In genomic region chr22:48406161-48406560, GRCh38 we compare ENCODE assay signal across 2 cellular contexts.
TF ChIP-seq lines count a peak whose summit lies in the region.

No MANE protein-coding gene starts in this region.

TF ChIP-seq in HepG2, 621 proteins besides CTCF, POLR2A, EP300 and RAD21:
- TF ChIP-seq ZNF740 (CRISPR knock-in tag; IDR thresholded peaks at IDR 0.05), result no peak
- no peak for TF ChIP-seq ZNF367 (CRISPR knock-in tag; IDR thresholded peaks at IDR 0.05; ENCODE audit: borderline replicate concordance)
- no peak for TF ChIP-seq ZNF101 (CRISPR knock-in tag; IDR thresholded peaks at IDR 0.05; ENCODE audit: borderline replicate concordance, low read depth)
- no peak for TF ChIP-seq IKZF5 (CRISPR knock-in tag; IDR thresholded peaks at IDR 0.05)
- no peak for TF ChIP-seq ZUFSP (CRISPR knock-in tag; IDR thresholded peaks at IDR 0.05; ENCODE audit: borderline replicate concordance)
- no peak for TF ChIP-seq CC2D1A (CRISPR knock-in tag; IDR thresholded peaks at IDR 0.05)
- TF ChIP-seq ZNF263 (CRISPR knock-in tag; IDR thresholded peaks at IDR 0.05), result no peak
- no peak for TF ChIP-seq ZNF329 (CRISPR knock-in tag; IDR thresholded peaks at IDR 0.05; ENCODE audit: low read depth)
- TF ChIP-seq ZIK1 (CRISPR knock-in tag; IDR thresholded peaks at IDR 0.05; ENCODE audit: borderline replicate concordance, low read depth), result no peak
- TF ChIP-seq CEBPZ (IDR thresholded peaks at IDR 0.05; ENCODE audit: low read length), result no peak
- no peak for TF ChIP-seq FOXP1 (IDR thresholded peaks at IDR 0.05)
- no peak for TF ChIP-seq FOXP1 (CRISPR knock-in tag; IDR thresholded peaks at IDR 0.05)

TF ChIP-seq in A549, 52 proteins besides CTCF, POLR2A, EP300 and RAD21 (continued from another document):
- TF ChIP-seq JUN (IDR thresholded peaks at IDR 0.05), result peak in 1 of 2 experiments; percentile 9; a peak in 1 of 5 replicates
